ENCODE assay signal across 8 cellular contexts in the genomic region with DNA sequence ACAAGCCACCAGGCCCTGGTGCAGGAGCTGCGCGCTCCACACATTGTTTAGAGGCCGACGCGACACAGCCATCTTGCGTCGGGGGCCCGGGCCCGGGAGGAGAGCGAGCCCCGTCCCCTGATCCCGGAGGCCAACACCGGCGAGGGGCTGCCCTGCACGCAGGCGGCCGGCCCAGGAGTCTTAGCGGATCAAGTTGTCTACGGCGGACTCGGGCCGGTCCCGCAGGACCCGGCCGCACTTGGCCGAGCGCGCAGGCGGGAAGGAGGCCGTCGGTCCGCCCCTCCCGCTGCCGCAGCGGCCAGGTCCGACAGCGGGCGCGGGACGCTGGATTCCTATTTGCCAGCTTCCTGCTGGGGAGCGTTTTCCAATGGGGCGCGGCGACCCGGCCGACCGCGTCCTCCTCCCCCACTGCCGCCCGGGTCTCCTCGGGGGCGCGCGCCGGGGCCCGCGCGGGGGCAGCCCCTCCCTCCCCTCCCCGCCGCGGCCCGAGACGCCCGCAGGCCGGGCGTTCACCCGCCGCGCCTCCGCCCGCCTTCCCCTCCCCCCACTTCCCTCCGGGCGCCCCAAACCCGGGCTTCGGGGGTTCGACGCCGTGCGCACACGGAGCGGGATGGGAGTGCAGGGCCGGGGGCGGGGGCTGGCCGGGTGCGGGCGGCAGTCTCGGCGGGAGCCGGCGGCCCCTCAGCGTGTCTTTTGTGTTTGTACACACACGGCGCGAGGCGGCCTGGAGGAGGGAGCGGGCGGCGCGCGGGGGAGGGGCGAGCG. TPM values are rescaled to one million over a fixed set of nuclear protein-coding genes. Genes with fewer than 3 reads are reported as not detected.
DNase-seq lines count a peak whose midpoint lies in the region.

No MANE protein-coding gene starts in this region.

- DNase-seq in NCI-H187 (lab: John Stamatoyannopoulos, UW) = peak; percentile 14 to 60
- DNase-seq in NCI-H187 treated with DMSO at 0.1 percent for 48 hours (lab: John Stamatoyannopoulos, UW) = no peak
- DNase-seq in HAP-1 (ENCODE audit: low spot score in 2 of 2) = peak; percentile 71 to 85
- peak; percentile 72 for DNase-seq in LHCN-M2 (ENCODE audit: low read depth)
- DNase-seq in SJSA1 (ENCODE audit: low read depth in 1 of 2, low spot score in 2 of 2) = peak; percentile 83 to 88
- peak; percentile 92 for DNase-seq in astrocyte of the hippocampus (ENCODE audit: low read depth, low spot score)
- DNase-seq in hypothalamus (lab: John Stamatoyannopoulos, UW) = peak in 48 of 51 donors; percentile 40 to 94 (median 84)
- peak; percentile 87 for DNase-seq in putamen (ENCODE audit: low spot score)

- H3K9me3 ChIP-seq in HAP-1 = no peaks in the 10 kb centered on the region
- no peaks in the 10 kb centered on the region for H3K9me3 ChIP-seq in SJSA1 (replicated peaks)

- H3K36me3 ChIP-seq in HAP-1 (replicated peaks) (peaks cover 20% of the 10 kb centered on the region), SJSA1 (peaks cover 40% of the 10 kb centered on the region)

- H3K4me1 ChIP-seq in HAP-1 = peaks cover 25% of the 10 kb centered on the region
- H3K4me1 ChIP-seq in SJSA1 (replicated peaks) = peaks cover 18% of the 10 kb centered on the region

- in situ Hi-C loops in HAP-1 (cut with MboI; ENCODE audit: low sequenced_read_pairs) = no loop called here

- peak overlapping the region; percentile 88 for H3K27ac ChIP-seq in SJSA1

- H3K4me3 ChIP-seq in HAP-1 (peak overlapping the region; percentile 99), SJSA1 (peak overlapping the region; percentile 98)

- H3K27me3 ChIP-seq in HAP-1 (ENCODE audit: low read depth) = no peaks in the 10 kb centered on the region
- H3K27me3 ChIP-seq in SJSA1 (replicated peaks) = no peaks in the 10 kb centered on the region

RNA-seq across cellular contexts. Expression of gene H3-3A, which starts 0.5 kb away (rescaled TPM):
- total RNA-seq in LHCN-M2 (2014; rRNA removed) = 162 and 250 TPM in 2 replicates
- 292 TPM for polyA plus RNA-seq in LHCN-M2 (2012)
- 310 and 399 TPM in 2 replicates for total RNA-seq in SJSA1 (2014; rRNA removed; shearing (Covaris generic))
